ENCODE assay signal across 8 cellular contexts in genomic region chr11:119206512-119207299, GRCh38.
DNase-seq lines count a peak whose midpoint lies in the region; ATAC-seq and TF ChIP-seq lines count a peak whose summit lies in the region.

No MANE protein-coding gene starts in this region.

- H3K27me3 Mint-ChIP-seq in effector memory CD8-positive, alpha-beta T cell, result no peaks in the 10 kb centered on the region

- peak; percentile 10 for ATAC-seq in GM19463 (IDR thresholded peaks at IDR 0.05; ENCODE audit: unreplicated experiment)
- ATAC-seq in effector memory CD8-positive, alpha-beta T cell (replicated peaks), result peak; percentile 46

- no peak for TF ChIP-seq EP300 in Ishikawa (IDR thresholded peaks at IDR 0.05; ENCODE audit: borderline replicate concordance)

- H3K36me3 ChIP-seq in BLaER1 treated with 17β-estradiol and CSF1 and Interleukin-3, amounts not matched to agents 10 nM and 100 nM, result peaks cover 0 to 14% (median 4%) of the 10 kb centered on the region in 11 experiments; a peak in 5 of 22 replicates

- H3K4me3 ChIP-seq in BLaER1 treated with 17β-estradiol and CSF1 and Interleukin-3, amounts not matched to agents 10 nM and 100 nM, result peak overlapping the region; percentile 81 to 99 (median 97)

- peak overlapping the region; percentile 84 to 93 (median 89) for H3K27ac ChIP-seq in BLaER1 treated with 17β-estradiol and CSF1 and Interleukin-3, amounts not matched to agents 10 nM and 100 nM

- H3K9me3 ChIP-seq in BLaER1 treated with 17β-estradiol and CSF1 and Interleukin-3, amounts not matched to agents 10 nM and 100 nM (replicated peaks in 1 of 11), result no peaks in the 10 kb centered on the region

- DNase-seq in activated CD4-positive, alpha-beta T cell treated with anti-CD3 and anti-CD28 coated beads, Interleukin-2, amount 50 U/mL, for 48 hours, result peak; percentile 64 to 72
- DNase-seq in effector memory CD8-positive, alpha-beta T cell, result peak; percentile 27 to 29 (median 27)
- peak; percentile 14 for DNase-seq in midbrain (lab: John Stamatoyannopoulos, UW)
- DNase-seq in stimulated activated CD8-positive, alpha-beta memory T cell treated with anti-CD3 and anti-CD28 coated beads, Interleukin-15, amount 100 ng/mL, for 48 hours (ENCODE audit: low read depth in 2 of 2), result peak; percentile 40 to 43
- no peak for DNase-seq in NCI-H2029 treated with DMSO at 0.1 percent for 48 hours (lab: John Stamatoyannopoulos, UW)

- H3K4me2 ChIP-seq in BLaER1 treated with 17β-estradiol and CSF1 and Interleukin-3, amounts not matched to agents 10 nM and 100 nM, result peak overlapping the region; percentile 70 to 95 (median 90)

- TF ChIP-seq RAD21 in Ishikawa (IDR thresholded peaks at IDR 0.05; ENCODE audit: low read depth), result no peak

- peak overlapping the region; percentile 84 to 98 (median 92) for H3K9ac ChIP-seq in BLaER1 treated with 17β-estradiol and CSF1 and Interleukin-3, amounts not matched to agents 10 nM and 100 nM

- H3K4me1 ChIP-seq in BLaER1 treated with 17β-estradiol and CSF1 and Interleukin-3, amounts not matched to agents 10 nM and 100 nM, result peaks cover 25 to 57% (median 38%) of the 10 kb centered on the region in 10 experiments

- no peaks in the 10 kb centered on the region for H3K9me3 Mint-ChIP-seq in effector memory CD8-positive, alpha-beta T cell

- peaks cover 41 to 50% (median 45%) of the 10 kb centered on the region in 11 experiments; a peak in 21 of 22 replicates for H4K20me1 ChIP-seq in BLaER1 treated with 17β-estradiol and CSF1 and Interleukin-3, amounts not matched to agents 10 nM and 100 nM

- peak overlapping the region; percentile 97 for H3K4me3 Mint-ChIP-seq in effector memory CD8-positive, alpha-beta T cell

- no peaks in the 10 kb centered on the region for H3K27me3 ChIP-seq in BLaER1 treated with 17β-estradiol and CSF1 and Interleukin-3, amounts not matched to agents 10 nM and 100 nM

- peak overlapping the region; percentile 91 to 93 for H3K27ac Mint-ChIP-seq in effector memory CD8-positive, alpha-beta T cell

- H3K36me3 Mint-ChIP-seq in effector memory CD8-positive, alpha-beta T cell (ENCODE audit: insufficient read depth), result peaks cover 14% of the 10 kb centered on the region

- H3K4me1 Mint-ChIP-seq in effector memory CD8-positive, alpha-beta T cell (ENCODE audit: low read depth in 2 of 2), result peaks cover 16 to 31% of the 10 kb centered on the region in 2 donors

TF ChIP-seq in Ishikawa, 13 proteins besides CTCF, POLR2A, EP300 and RAD21:
- TF ChIP-seq TCF12 (IDR thresholded peaks at IDR 0.05; ENCODE audit: low read depth), result no peak
- peak; percentile 88 for TF ChIP-seq EGR1 (IDR thresholded peaks at IDR 0.05)
